ENCODE assay signal across 25 cellular contexts in the genomic region with DNA sequence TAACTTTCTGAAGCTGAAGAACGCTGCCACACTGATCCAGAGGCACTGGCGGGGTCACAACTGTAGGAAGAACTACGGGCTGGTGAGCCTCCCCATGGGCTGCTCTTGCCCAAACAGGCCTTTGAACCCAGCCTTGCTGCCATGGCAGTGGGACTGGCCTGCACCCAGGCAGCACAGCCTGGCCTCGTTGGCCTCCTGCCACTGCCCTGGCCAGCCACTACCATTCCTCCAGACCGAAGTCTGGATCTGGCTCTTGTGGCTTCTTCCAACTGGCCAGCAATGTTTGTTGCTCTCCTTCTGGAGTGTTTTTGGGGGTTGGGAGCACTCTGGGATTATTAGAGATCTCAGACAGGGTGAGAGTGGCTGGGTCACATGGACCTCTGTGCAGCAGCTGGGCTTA. TPM values are rescaled to one million over a fixed set of nuclear protein-coding genes. Genes with fewer than 3 reads are reported as not detected.
DNase-seq lines count a peak whose midpoint lies in the region; ATAC-seq and TF ChIP-seq lines count a peak whose summit lies in the region.
"Had no signal": no experiment of that assay in that cellular context is flagged by ENCODE, and none has a peak within 500 bp of the region (broad histone marks: within the 10 kb centered on the region; RNA-seq: fewer than 3 reads in every experiment).

No MANE protein-coding gene starts in this region.

- H3K4me3 ChIP-seq in right atrium auricular region (no peak overlapping the region), testis (no peak overlapping the region)
- H3K4me3 ChIP-seq: esophagus muscularis mucosa, SJCRH30, thoracic aorta had no signal

- H3K36me3 ChIP-seq in right atrium auricular region: no peaks in the 10 kb centered on the region
- no peaks in the 10 kb centered on the region for H3K36me3 ChIP-seq in testis (ENCODE audit: low read depth, missing control alignments)
- H3K36me3 ChIP-seq: esophagus muscularis mucosa, SJCRH30, thoracic aorta had no signal

- H3K27ac ChIP-seq in right atrium auricular region (no peak overlapping the region), testis (no peak overlapping the region)
- H3K27ac ChIP-seq: esophagus muscularis mucosa, SJCRH30, thoracic aorta had no signal

- H3K27me3 ChIP-seq in right atrium auricular region (no peaks in the 10 kb centered on the region), testis (no peaks in the 10 kb centered on the region)
- H3K27me3 ChIP-seq: esophagus muscularis mucosa, SJCRH30 had no signal

- intact Hi-C loops in Right ventricle myocardium superior (cut with DNase I): no loop called here
- intact Hi-C loops in head of caudate nucleus (cut with DNase I): no loop called here
- intact Hi-C loops in testis (cut with DNase I; ENCODE audit: low total_unique reads): no loop called here

- TF ChIP-seq CTCF in right atrium auricular region (IDR thresholded peaks at IDR 0.05): no peak
- TF ChIP-seq CTCF in testis (IDR thresholded peaks at IDR 0.05): no peak

- ATAC-seq in Right ventricle myocardium superior (ENCODE audit: poor library complexity): peak; percentile 11
- ATAC-seq: HCT116 had no signal

- H3K4me1 ChIP-seq in right atrium auricular region: no peaks in the 10 kb centered on the region
- H3K4me1 ChIP-seq in testis: peaks cover 6% of the 10 kb centered on the region
- H3K4me1 ChIP-seq: esophagus muscularis mucosa had no signal

- peak; percentile 57 for DNase-seq in Right ventricle myocardium superior
- no peak for DNase-seq in right atrium auricular region (ENCODE audit: low spot score)
- peak in 32 of 42 donors; percentile 8 to 71 (median 43) for DNase-seq in head of caudate nucleus
- DNase-seq in myocyte (ENCODE audit: low read depth): peak; percentile 74
- peak; percentile 35 for DNase-seq in testis
- DNase-seq in stimulated activated CD4-positive, alpha-beta T cell treated with anti-CD3 and anti-CD28 coated beads, Interleukin-15, amount 100 ng/mL, for 24 hours: no peak
- no peak for DNase-seq in activated CD4-positive, CD25-positive, alpha-beta regulatory T cell (lab: John Stamatoyannopoulos, UW)
- DNase-seq in activated CD4-positive, alpha-beta T cell treated with anti-CD3 and anti-CD28 coated beads for 1 hour: no peak
- DNase-seq: 8988T; activated CD4-positive, alpha-beta T cell treated with anti-CD3 and anti-CD28 coated beads, Interleukin-2, amount 10 ng/mL, durations not matched to agents 24 days and 14 days; activated CD8-positive, alpha-beta memory T cell treated with anti-CD3 and anti-CD28 coated beads for 24 hours; activated T-cell treated with anti-CD3 and anti-CD28 coated beads for 4 hours; dermis blood vessel endothelial cell; DMS79; foreskin fibroblast; GDM1; MV-4-11; NCI-H1436 treated with DMSO at 0.1 percent for 48 hours; NCI-H748 treated with DMSO at 0.1 percent for 48 hours; SJCRH30; stimulated activated naive CD4-positive, alpha-beta T cell treated with Interleukin-2 at 50 U/mL for 16 hours; T-helper 9 cell had no signal

- no peak for TF ChIP-seq POLR2A in testis (IDR thresholded peaks at IDR 0.05)

- 68 to 70% methylated on average over 5 of the region's 5 CpGs for WGBS in testis, 2 donors

- no peaks in the 10 kb centered on the region for H3K9me3 ChIP-seq in right atrium auricular region
- no peaks in the 10 kb centered on the region for H3K9me3 ChIP-seq in testis
- H3K9me3 ChIP-seq: esophagus muscularis mucosa, SJCRH30, thoracic aorta had no signal

RNA-seq across cellular contexts. Expression of a gene that starts 51.0 kb away (rescaled TPM):
- total RNA-seq in Right ventricle myocardium superior (4.4 TPM), right atrium auricular region (1 to 10 TPM; 1.4 to 5.0 TPM), myocyte (0.57 and 0.96 TPM in 2 replicates), testis (100 to 1,000 TPM; 161 to 239 TPM)
- 0.14 TPM for polyA plus RNA-seq in myocyte (2012)
- polyA plus RNA-seq in testis (ENCODE audit: insufficient read depth, low read depth, low replicate concordance): 40.1 TPM

Comparison
In these comparisons a context has a peak if more than half of its experiments do, and no peak if none do; other contexts are left out.
1. DNase-seq: peak in Right ventricle myocardium superior (single experiment), head of caudate nucleus (32 of 42), myocyte (single experiment) and testis (single experiment); none in right atrium auricular region (single experiment), stimulated activated CD4-positive, alpha-beta T cell treated with anti-CD3 and anti-CD28 coated beads, Interleukin-15, amount 100 ng/mL, for 24 hours (single experiment), activated CD4-positive, CD25-positive, alpha-beta regulatory T cell (0 of 4) and activated CD4-positive, alpha-beta T cell treated with anti-CD3 and anti-CD28 coated beads for 1 hour (single experiment).
2. RNA of a gene that starts 51.0 kb away (total RNA-seq): 161 to 239 TPM in testis; 1.4 to 5.0 TPM in right atrium auricular region, 4.4 TPM in Right ventricle myocardium superior (single experiment) and 0.57 to 0.96 TPM in myocyte; every median in the first group is over 10 times any median in the second.